Comparison of ENCODE assay signal across 8 cellular contexts in genomic region chr2:64019975-64020281, GRCh38. TPM values are rescaled to one million over a fixed set of nuclear protein-coding genes. Genes with fewer than 3 reads are reported as not detected.
A peak's percentile ranks its signal among the peaks of the same experiment; 100 is the strongest.
DNase-seq lines count a peak whose midpoint lies in the region; ATAC-seq and TF ChIP-seq lines count a peak whose summit lies in the region.

No MANE protein-coding gene starts in this region.

- H3K9me3 ChIP-seq in CD4-positive, alpha-beta memory T cell (ENCODE audit: control insufficient read depth in 1 of 2, low read length in 2 of 2), result no peaks in the 10 kb centered on the region
- H3K9me3 ChIP-seq in neural progenitor cell (ENCODE audit: low read depth), result no peaks in the 10 kb centered on the region

- peak overlapping the region in 1 of 2 donors; percentile 51 for H3K4me3 ChIP-seq in CD4-positive, alpha-beta memory T cell (ENCODE audit: low read length in 2 of 2)
- peak overlapping the region; percentile 73 for H3K4me3 ChIP-seq in neural progenitor cell

- peaks cover 25% of the 10 kb centered on the region for H4K20me1 ChIP-seq in neural progenitor cell (ENCODE audit: low read depth)

- H3K4me2 ChIP-seq in neural progenitor cell, result peak overlapping the region; percentile 78

- H3F3A ChIP-seq in neural progenitor cell (ENCODE audit: low read depth), result peaks cover 28% of the 10 kb centered on the region

- H3K4me1 ChIP-seq in CD4-positive, alpha-beta memory T cell (ENCODE audit: insufficient read depth, low read length), result peaks cover 51% of the 10 kb centered on the region
- peaks cover 17% of the 10 kb centered on the region for H3K4me1 ChIP-seq in neural progenitor cell

- H3K79me2 ChIP-seq in neural progenitor cell (ENCODE audit: low read depth), result peaks cover 38% of the 10 kb centered on the region

- ATAC-seq in HG03139 (IDR thresholded peaks at IDR 0.05; ENCODE audit: unreplicated experiment) (no peak), HG03457 (IDR thresholded peaks at IDR 0.05; ENCODE audit: unreplicated experiment) (no peak)

- CTCF ChIA-PET in CD4-positive, alpha-beta memory T cell (lab: Charles Lee; ENCODE audit: partially characterized antibody), result interaction anchor here (0.7 to 1.2 kb wide), 2 partner anchors 10 to 60 kb away, joined by 3 to 4 read pairs; no protein-coding TSS in a partner anchor

- DNase-seq in CD4-positive, alpha-beta memory T cell, result peak in 2 of 5 donors; percentile 6 to 11
- DNase-seq in MV-4-11 (lab: John Stamatoyannopoulos, UW), result peak; percentile 18
- DNase-seq in neural progenitor cell (ENCODE audit: low spot score), result no peak
- no peak for DNase-seq in superior temporal gyrus (ENCODE audit: extremely low spot score)
- DNase-seq in putamen (ENCODE audit: low spot score), result no peak

- intact Hi-C loops in CD4-positive, alpha-beta memory T cell (cut with micrococcal nuclease), result loop anchor here (1.0 to 5.0 kb wide), 3 partner anchors 16 to 178 kb away; partner anchors contain the start of gene UGP2
- intact Hi-C loops in dendritic cell treated with granulocyte-macrophage colony-stimulating factor and Interleukin-4, amounts not matched to agents 40 ng/mL and 50 ng/mL, for 4 days (cut with micrococcal nuclease), result loop anchor here (5.0 kb wide), 1 partner anchor 178 kb away; the partner anchor contains the start of gene UGP2

- no peaks in the 10 kb centered on the region for H3K36me3 ChIP-seq in CD4-positive, alpha-beta memory T cell (ENCODE audit: insufficient read depth, low read length)
- no peaks in the 10 kb centered on the region for H3K36me3 ChIP-seq in neural progenitor cell

- peaks cover 0 to 11% of the 10 kb centered on the region in 2 donors for H3K36me3 Mint-ChIP-seq in CD4-positive, alpha-beta memory T cell
- H3K36me3 Mint-ChIP-seq in dendritic cell treated with granulocyte-macrophage colony-stimulating factor and Interleukin-4, amounts not matched to agents 40 ng/mL and 50 ng/mL, for 4 days (ENCODE audit: low read depth), result peaks cover 18% of the 10 kb centered on the region
- no peaks in the 10 kb centered on the region for H3K36me3 Mint-ChIP-seq in neural progenitor cell

- no peaks in the 10 kb centered on the region for H3K9me3 Mint-ChIP-seq in CD4-positive, alpha-beta memory T cell
- H3K9me3 Mint-ChIP-seq in dendritic cell treated with granulocyte-macrophage colony-stimulating factor and Interleukin-4, amounts not matched to agents 40 ng/mL and 50 ng/mL, for 4 days, result no peaks in the 10 kb centered on the region
- H3K9me3 Mint-ChIP-seq in neural progenitor cell, result no peaks in the 10 kb centered on the region

- POLR2A ChIA-PET in CD4-positive, alpha-beta memory T cell (lab: Charles Lee; ENCODE audit: partially characterized antibody), result interaction anchor here (0.7 to 2.8 kb wide), 3 partner anchors 14 to 305 kb away, joined by 3 to 10 read pairs (median 3); no protein-coding TSS in a partner anchor

- no peak overlapping the region for H3K9ac ChIP-seq in neural progenitor cell

- H3K27me3 ChIP-seq in CD4-positive, alpha-beta memory T cell (ENCODE audit: insufficient read depth, low read length), result no peaks in the 10 kb centered on the region
- H3K27me3 ChIP-seq in neural progenitor cell, result no peaks in the 10 kb centered on the region

- H3K27me3 Mint-ChIP-seq in CD4-positive, alpha-beta memory T cell, result no peaks in the 10 kb centered on the region
- H3K27me3 Mint-ChIP-seq in dendritic cell treated with granulocyte-macrophage colony-stimulating factor and Interleukin-4, amounts not matched to agents 40 ng/mL and 50 ng/mL, for 4 days, result no peaks in the 10 kb centered on the region
- peaks cover 6% of the 10 kb centered on the region for H3K27me3 Mint-ChIP-seq in neural progenitor cell (ENCODE audit: insufficient read depth, low read depth)

- peak overlapping the region; percentile 72 for H3K27ac ChIP-seq in CD4-positive, alpha-beta memory T cell (ENCODE audit: low read depth, low read length)
- H3K27ac ChIP-seq in neural progenitor cell, result peak overlapping the region; percentile 94

- H3K27ac Mint-ChIP-seq in CD4-positive, alpha-beta memory T cell, result peak overlapping the region; percentile 89 to 98 (median 95)
- H3K27ac Mint-ChIP-seq in dendritic cell treated with granulocyte-macrophage colony-stimulating factor and Interleukin-4, amounts not matched to agents 40 ng/mL and 50 ng/mL, for 4 days, result peak overlapping the region; percentile 100
- H3K27ac Mint-ChIP-seq in neural progenitor cell, result peak overlapping the region; percentile 100

- peak overlapping the region; percentile 84 to 98 (median 90) for H3K4me3 Mint-ChIP-seq in CD4-positive, alpha-beta memory T cell
- H3K4me3 Mint-ChIP-seq in dendritic cell treated with granulocyte-macrophage colony-stimulating factor and Interleukin-4, amounts not matched to agents 40 ng/mL and 50 ng/mL, for 4 days, result peak overlapping the region; percentile 93
- peak overlapping the region; percentile 93 for H3K4me3 Mint-ChIP-seq in neural progenitor cell

- H3K4me1 Mint-ChIP-seq in CD4-positive, alpha-beta memory T cell, result peaks cover 29 to 51% (median 39%) of the 10 kb centered on the region in 4 donors
- peaks cover 30% of the 10 kb centered on the region for H3K4me1 Mint-ChIP-seq in dendritic cell treated with granulocyte-macrophage colony-stimulating factor and Interleukin-4, amounts not matched to agents 40 ng/mL and 50 ng/mL, for 4 days (ENCODE audit: low read depth)
- peaks cover 27% of the 10 kb centered on the region for H3K4me1 Mint-ChIP-seq in neural progenitor cell

- peak overlapping the region; percentile 97 for H2AFZ ChIP-seq in neural progenitor cell (replicated peaks)

- TF ChIP-seq CTCF in neural progenitor cell (IDR thresholded peaks at IDR 0.05), result no peak

RNA-seq across cellular contexts. Expression of gene VPS54, which starts 0.7 kb away (rescaled TPM):
- total RNA-seq in CD4-positive, alpha-beta memory T cell, result 10 to 100 TPM; 15.2 to 16.4 TPM
- polyA plus RNA-seq in CD4-positive, alpha-beta memory T cell, result 1 to 10 TPM; 4.0 to 9.1 TPM
- total RNA-seq in neural progenitor cell (ENCODE audit: low replicate concordance), result 33.0 and 44.3 TPM in 2 replicates
